ENCODE assay signal across 30 cellular contexts in genomic region chr21:41804381-41804780, GRCh38. TPM values are rescaled to one million over a fixed set of nuclear protein-coding genes. Genes with fewer than 3 reads are reported as not detected.
"Had no signal": no experiment of that assay in that cellular context is flagged by ENCODE, and none has a peak within 500 bp of the region (broad histone marks: within the 10 kb centered on the region; RNA-seq: fewer than 3 reads in every experiment).

No MANE protein-coding gene starts in this region.

- H3K27me3 ChIP-seq: SJSA1 had no signal

- ATAC-seq: Panc1, Right ventricle myocardium inferior had no signal

- H3K27ac ChIP-seq: KMS-11, PC-9, RWPE1, SJSA1 had no signal

- DNase-seq: Karpas-422, MM.1S, MV-4-11, NCI-H1092, NCI-H1105, NCI-H1417 treated with DMSO at 0.1 percent for 48 hours, NCI-H1436 treated with DMSO at 0.1 percent for 48 hours, NCI-H1694 treated with DMSO at 0.1 percent for 48 hours, NCI-H187 treated with DMSO at 0.1 percent for 48 hours, NCI-H2029, NCI-H2081, NCI-H2171, NCI-H226, NCI-H446 treated with DMSO at 0.1 percent for 48 hours, NCI-H510A, NCI-H524, NCI-H526, NCI-H69, NCI-H748 treated with DMSO at 0.1 percent for 48 hours, NCI-H82, PC-9, SHP77 treated with DMSO at 0.1 percent for 48 hours, SK-N-SH, SW 1271 had no signal

- H3K4me3 ChIP-seq: PC-9, SJSA1 had no signal

RNA-seq across cellular contexts. Expression of gene RIPK4, which starts 37.5 kb away (rescaled TPM):
- total RNA-seq: LHCN-M2 had no signal
